9 cellular contexts compared by ENCODE assay signal in genomic region chr2:119431976-119432881, GRCh38. TPM values are rescaled to one million over a fixed set of nuclear protein-coding genes. Genes with fewer than 3 reads are reported as not detected.
DNase-seq lines count a peak whose midpoint lies in the region; ATAC-seq and TF ChIP-seq lines count a peak whose summit lies in the region.
"Had no signal": no experiment of that assay in that cellular context is flagged by ENCODE, and none has a peak within 500 bp of the region (broad histone marks: within the 10 kb centered on the region; RNA-seq: fewer than 3 reads in every experiment).

No MANE protein-coding gene starts in this region.

- TF ChIP-seq CTCF in natural killer cell (IDR thresholded peaks at IDR 0.05): no peak

- no peaks in the 10 kb centered on the region for H3K9me3 ChIP-seq in esophagus (ENCODE audit: control insufficient read depth in 2 of 2, insufficient read depth in 1 of 2, low read depth in 1 of 2, low read length in 1 of 2)

- peaks cover 2 to 12% of the 10 kb centered on the region in 2 donors for H3K4me1 ChIP-seq in esophagus (ENCODE audit: control insufficient read depth in 2 of 2, insufficient read depth in 2 of 2, low read length in 1 of 2)

- H3K27ac ChIP-seq in esophagus (ENCODE audit: low read depth in 2 of 2, low read length in 1 of 2): peak overlapping the region in 1 of 2 donors; percentile 57

- ATAC-seq in natural killer cell (no peak), GM18520 (IDR thresholded peaks at IDR 0.05; ENCODE audit: unreplicated experiment) (no peak), GM18873 (IDR thresholded peaks at IDR 0.05; ENCODE audit: low FRiP score, unreplicated experiment) (no peak)

- no peak overlapping the region for H3K27ac Mint-ChIP-seq in T-helper 2 cell treated with Interferon-gamma antibody and Interleukin-4, amounts not matched to agents 5 μg/mL and 100 μg/mL, for 36 hours
- H3K27ac Mint-ChIP-seq in natural killer cell: no peak overlapping the region

- no peaks in the 10 kb centered on the region for H3K36me3 ChIP-seq in esophagus (ENCODE audit: control insufficient read depth in 2 of 2, insufficient read depth in 2 of 2, low read length in 1 of 2)

- H3K27me3 ChIP-seq in esophagus (ENCODE audit: control insufficient read depth in 1 of 2, insufficient read depth in 2 of 2, low read length in 2 of 2): no peaks in the 10 kb centered on the region

- H3K4me3 Mint-ChIP-seq in T-helper 2 cell treated with Interferon-gamma antibody and Interleukin-4, amounts not matched to agents 5 μg/mL and 100 μg/mL, for 36 hours: peak overlapping the region; percentile 40
- peak overlapping the region; percentile 66 for H3K4me3 Mint-ChIP-seq in natural killer cell

- no peak for DNase-seq in T-helper 2 cell treated with Interferon-gamma antibody and Interleukin-4, amounts not matched to agents 5 μg/mL and 100 μg/mL, for 36 hours (ENCODE audit: low spot score)
- no peak for DNase-seq in T-helper 2 cell
- DNase-seq in NCI-H460 (ENCODE audit: extremely low read depth, low read depth): peak; percentile 50
- no peak for DNase-seq in natural killer cell
- DNase-seq in nucleus accumbens (lab: John Stamatoyannopoulos, UW): no peak
- DNase-seq: DND-41 had no signal

- H3K4me1 Mint-ChIP-seq in T-helper 2 cell treated with Interferon-gamma antibody and Interleukin-4, amounts not matched to agents 5 μg/mL and 100 μg/mL, for 36 hours (ENCODE audit: low read depth): no peaks in the 10 kb centered on the region
- peaks cover 5 to 6% of the 10 kb centered on the region in 2 donors for H3K4me1 Mint-ChIP-seq in natural killer cell

- H3K9me3 Mint-ChIP-seq in T-helper 2 cell treated with Interferon-gamma antibody and Interleukin-4, amounts not matched to agents 5 μg/mL and 100 μg/mL, for 36 hours: no peaks in the 10 kb centered on the region
- no peaks in the 10 kb centered on the region for H3K9me3 Mint-ChIP-seq in natural killer cell

- peaks cover 60% of the 10 kb centered on the region for H3K27me3 Mint-ChIP-seq in T-helper 2 cell treated with Interferon-gamma antibody and Interleukin-4, amounts not matched to agents 5 μg/mL and 100 μg/mL, for 36 hours (ENCODE audit: low read depth)
- peaks cover 51 to 56% of the 10 kb centered on the region in 2 donors for H3K27me3 Mint-ChIP-seq in natural killer cell (ENCODE audit: low read depth in 2 of 2)

- intact Hi-C loops in natural killer cell (cut with micrococcal nuclease): no loop called here

- H3K36me3 Mint-ChIP-seq in T-helper 2 cell treated with Interferon-gamma antibody and Interleukin-4, amounts not matched to agents 5 μg/mL and 100 μg/mL, for 36 hours (ENCODE audit: low read depth): no peaks in the 10 kb centered on the region
- H3K36me3 Mint-ChIP-seq in natural killer cell: no peaks in the 10 kb centered on the region

- H3K4me3 ChIP-seq in esophagus (ENCODE audit: low read depth in 1 of 2, low read length in 2 of 2): peak overlapping the region; percentile 39 to 63

- WGBS in esophagus, 2 donors: 6 to 14% methylated on average over 51 to 53 of the region's 53 CpGs

RNA-seq across cellular contexts. Expression of gene TMEM37, which starts 0.6 kb away (rescaled TPM):
- 1.4 and 2.5 TPM in 2 replicates for total RNA-seq in NCI-H460 (2014; rRNA removed; shearing (Covaris generic))
- polyA plus RNA-seq in NCI-H460 (2014; cell fraction: nucleus; rRNA removed): 9.8 and 16.6 TPM in 2 replicates
- 1 to 10 TPM; 3.4 to 4.0 TPM for polyA plus RNA-seq in esophagus
- not detected for total RNA-seq in natural killer cell
